10 cellular contexts compared by ENCODE assay signal in the genomic region with DNA sequence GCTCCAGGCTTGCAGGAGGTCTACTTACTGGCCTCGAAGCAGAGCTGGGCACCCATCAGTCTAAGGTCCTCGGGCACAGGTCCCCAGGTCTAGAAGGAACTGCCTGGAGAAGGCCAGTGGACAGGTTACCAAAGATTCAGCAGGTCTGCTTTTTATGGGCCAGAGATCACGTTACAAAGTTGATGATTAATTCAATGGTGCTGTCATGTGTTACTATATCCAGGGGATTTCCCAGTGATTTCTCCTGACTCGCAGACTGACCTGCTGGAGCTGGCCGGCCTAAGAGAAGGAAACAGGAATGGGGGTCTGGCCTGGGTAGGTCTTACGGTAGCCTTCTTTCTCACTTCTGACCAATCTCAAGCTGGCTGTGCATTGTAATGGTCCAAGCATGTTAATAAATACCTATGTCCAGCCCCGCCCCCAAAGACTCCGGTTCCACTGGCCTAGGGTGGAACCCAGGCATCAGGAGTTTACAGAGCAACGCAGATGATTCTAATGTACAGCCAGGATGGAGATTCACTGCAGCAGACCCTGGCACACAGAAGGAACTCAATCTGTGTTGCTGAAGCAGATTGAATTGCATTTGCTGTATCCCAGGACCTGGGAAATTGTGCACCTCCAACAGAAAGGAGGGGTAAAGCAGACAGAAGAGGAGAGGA. TPM values are rescaled to one million over a fixed set of nuclear protein-coding genes. Genes with fewer than 3 reads are reported as not detected.
DNase-seq lines count a peak whose midpoint lies in the region; ATAC-seq, FAIRE-seq and TF ChIP-seq lines count a peak whose summit lies in the region.
"Had no signal": no experiment of that assay in that cellular context is flagged by ENCODE, and none has a peak within 500 bp of the region (broad histone marks: within the 10 kb centered on the region; RNA-seq: fewer than 3 reads in every experiment).

A gene with protein sequence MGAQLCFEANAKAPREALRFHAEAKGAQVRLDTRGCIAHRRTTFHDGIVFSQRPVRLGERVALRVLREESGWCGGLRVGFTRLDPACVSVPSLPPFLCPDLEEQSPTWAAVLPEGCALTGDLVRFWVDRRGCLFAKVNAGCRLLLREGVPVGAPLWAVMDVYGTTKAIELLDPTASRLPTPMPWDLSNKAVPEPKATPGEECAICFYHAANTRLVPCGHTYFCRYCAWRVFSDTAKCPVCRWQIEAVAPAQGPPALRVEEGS (minus strand): TSS at position 127 of the 659 bp plus-strand sequence. CDS start 71 bp downstream, at position 56.

- H3K27ac ChIP-seq in endothelial cell of umbilical vein (ENCODE audit: insufficient read depth, low read depth, low read length): no peak within 1 kb of the TSS
- peak within 1 kb of the TSS; percentile 17 to 80 (median 46) for H3K27ac ChIP-seq in pancreas
- no peak within 1 kb of the TSS for H3K27ac ChIP-seq in substantia nigra (ENCODE audit: low read depth, low read length, poor library complexity, severe bottlenecking)

- intact Hi-C loops in endothelial cell of umbilical vein (cut with micrococcal nuclease) (loop anchor here (5.0 to 10.0 kb wide), 2 partner anchors 148 to 301 kb away; a partner anchor contains a TSS), pancreas (cut with DNase I) (no loop called here)

- no peaks in the 10 kb centered on the region for H3K36me3 ChIP-seq in endothelial cell of umbilical vein (ENCODE audit: control insufficient read depth in 2 of 2, extremely low read depth in 1 of 2, insufficient read depth in 2 of 2, low read length in 2 of 2)
- H3K36me3 ChIP-seq in pancreas: no peaks in the 10 kb centered on the region

- WGBS in pancreas, 2 donors: 14 to 18% methylated on average over 9 of the region's 9 CpGs

- H3K4me2 ChIP-seq in endothelial cell of umbilical vein (ENCODE audit: insufficient read depth, low read length): no peak within 1 kb of the TSS

- no peaks in the 10 kb centered on the region for H4K20me1 ChIP-seq in endothelial cell of umbilical vein (replicated peaks; ENCODE audit: control insufficient read depth, extremely low read depth, insufficient read depth, low read length)

- H3K9ac ChIP-seq in endothelial cell of umbilical vein (replicated peaks; ENCODE audit: extremely low read depth, insufficient read depth, low read length): no peak within 1 kb of the TSS

- TF ChIP-seq POLR2A in endothelial cell of umbilical vein (IDR thresholded peaks at IDR 0.05; ENCODE audit: low read depth, low read length): no peak

- no peaks in the 10 kb centered on the region for H3K4me1 ChIP-seq in endothelial cell of umbilical vein (ENCODE audit: control insufficient read depth, extremely low read depth, insufficient read depth, low read length)
- H3K4me1 ChIP-seq in pancreas: peaks cover 6 to 49% (median 10%) of the 10 kb centered on the region in 3 donors

- no peaks in the 10 kb centered on the region for H3K9me3 ChIP-seq in endothelial cell of umbilical vein (replicated peaks; ENCODE audit: control insufficient read depth, insufficient read depth, low read length)
- no peaks in the 10 kb centered on the region for H3K9me3 ChIP-seq in pancreas

- TF ChIP-seq CTCF in endothelial cell of umbilical vein (IDR thresholded peaks at IDR 0.05; ENCODE audit: extremely low read depth in 1 of 2, insufficient read depth in 1 of 2, low read depth in 1 of 2, low read length in 2 of 2) (no peak), pancreas (IDR thresholded peaks at IDR 0.05) (no peak)

- H3K79me2 ChIP-seq in endothelial cell of umbilical vein (ENCODE audit: control insufficient read depth, insufficient read depth, low read length): no peaks in the 10 kb centered on the region

- CTCF ChIA-PET in endothelial cell of umbilical vein (lab: Charles Lee): interaction anchor here (1.2 to 11.6 kb wide), 4 partner anchors 10 to 388 kb away, joined by 3 to 451 read pairs (median 4); no protein-coding TSS in a partner anchor

- dilution Hi-C loops in endothelial cell of umbilical vein (cut with MboI; ENCODE audit: extremely low pct_ligation_motif_present, low sequenced_read_pairs): no loop called here

- POLR2A ChIA-PET in endothelial cell of umbilical vein (lab: Charles Lee): no interaction called here

- no peak within 1 kb of the TSS for H2AFZ ChIP-seq in endothelial cell of umbilical vein (ENCODE audit: low read depth, low read length)

- no TSS peak for BruUV-seq in endothelial cell of umbilical vein (replicated peaks; lab: Mats Ljungman, UMichigan)

- no peaks in the 10 kb centered on the region for H3K9me1 ChIP-seq in endothelial cell of umbilical vein (replicated peaks; ENCODE audit: control insufficient read depth, extremely low read depth, insufficient read depth, low read length)

- FAIRE-seq in GM18507 (lab: Jason Lieb, UNC) (peak; percentile 69), endothelial cell of umbilical vein (lab: Jason Lieb, UNC) (no peak), pancreas (lab: Jason Lieb, UNC) (no peak)

- ATAC-seq in pancreas (peak; percentile 49 to 70 (median 64)), GM19455 (IDR thresholded peaks at IDR 0.05; ENCODE audit: unreplicated experiment) (no peak)
- ATAC-seq: T-cell had no signal

- H3K27me3 ChIP-seq in endothelial cell of umbilical vein (ENCODE audit: control insufficient read depth in 2 of 2, insufficient read depth in 2 of 2, low read length in 2 of 2): peaks cover 11 to 14% of the 10 kb centered on the region in 2 experiments
- no peaks in the 10 kb centered on the region for H3K27me3 ChIP-seq in pancreas

- DNase-seq in GM18507 (ENCODE audit: extremely low spot score, insufficient read length, low read depth) (no peak), NCI-H526 (lab: John Stamatoyannopoulos, UW) (peak; percentile 34 to 73), endothelial cell of umbilical vein (ENCODE audit: low read depth, low spot score) (peak; percentile 68), pancreas (peak in 4 of 6 donors; percentile 60 to 68 (median 64)), UCSD-AML1 (lab: John Stamatoyannopoulos, UW; ENCODE audit: unreplicated experiment) (no peak), substantia nigra (lab: John Stamatoyannopoulos, UW) (no peak)
- no peak for DNase-seq in activated naive CD4-positive, alpha-beta T cell (lab: John Stamatoyannopoulos, UW)
- DNase-seq: T-cell had no signal

- H3K4me3 ChIP-seq in endothelial cell of umbilical vein (replicated peaks in 1 of 3; ENCODE audit: insufficient read depth in 1 of 3, low read depth in 1 of 3, low read length in 3 of 3) (no peak within 1 kb of the TSS), pancreas (peak within 1 kb of the TSS; percentile 16 to 38 (median 24))

TF ChIP-seq in endothelial cell of umbilical vein, 7 proteins besides CTCF, POLR2A, EP300 and RAD21:
- TF ChIP-seq FOS (IDR thresholded peaks at IDR 0.05; ENCODE audit: borderline replicate concordance, insufficient read depth, low read length): no peak
TF ChIP-seq in endothelial cell of umbilical vein: peak in this region for 0.

RNA-seq across cellular contexts. Expression of the gene that starts here (rescaled TPM):
- total RNA-seq in endothelial cell of umbilical vein (not detected in 2 replicates), pancreas (10 to 100 TPM in 5 of 6 donors, 1 to 10 TPM in 1; 8.6 to 30.4 (median 13.5) TPM)
- polyA plus RNA-seq in endothelial cell of umbilical vein (0.08 TPM in 1 of 2 replicates, not detected in the other), pancreas (10 to 100 TPM; 32.4 to 73.5 TPM)
- 0.04 and 0.06 TPM in 2 replicates for polyA plus RNA-seq in endothelial cell of umbilical vein (2011; cell fraction: cytosol; rRNA removed)
- polyA plus RNA-seq in endothelial cell of umbilical vein (2011; cell fraction: nucleus; rRNA removed): not detected in 2 replicates
- polyA plus RNA-seq in endothelial cell of umbilical vein (2012): not detected in 2 replicates
- not detected in 2 replicates for polyA minus RNA-seq in endothelial cell of umbilical vein
- polyA minus RNA-seq in endothelial cell of umbilical vein (2011; cell fraction: cytosol; rRNA and poly(A)+ RNA removed): not detected
- polyA minus RNA-seq in endothelial cell of umbilical vein (2011; cell fraction: nucleus; rRNA and poly(A)+ RNA removed): not detected in 2 replicates
- total RNA-seq: mesenteric fat pad had no signal

Comparison
In these comparisons a context has a peak if more than half of its experiments do, and no peak if none do; other contexts are left out.
1. RNA of the gene that starts here (polyA plus RNA-seq): 32.4 to 73.5 TPM in pancreas; 0.04 to 0.08 TPM in endothelial cell of umbilical vein; every median in the first group is over 10 times any median in the second.
2. Peak in DNase-seq in endothelial cell of umbilical vein; RNA of the gene not detected or under 1 TPM.
3. DNase-seq: peak in NCI-H526 (2 of 2) and pancreas (4 of 6); none in GM18507 (single experiment), UCSD-AML1 (single experiment), substantia nigra (0 of 49) and activated naive CD4-positive, alpha-beta T cell (0 of 4).
4. H3K27ac ChIP-seq: peak in pancreas (4 of 4); none in endothelial cell of umbilical vein (single experiment) and substantia nigra (single experiment).
5. H3K4me3 ChIP-seq: peak in pancreas (4 of 4); none in endothelial cell of umbilical vein (0 of 3).